Comparison of ENCODE assay signal across 18 cellular contexts in genomic region chr19:46514589-46515289, GRCh38.
"Had no signal": no experiment of that assay in that cellular context is flagged by ENCODE, and none has a peak within 500 bp of the region (broad histone marks: within the 10 kb centered on the region; RNA-seq: fewer than 3 reads in every experiment).

No MANE protein-coding gene starts in this region.

- DNase-seq: activated CD4-positive, alpha-beta T cell treated with anti-CD3 and anti-CD28 coated beads, Interleukin-2, amount 50 U/mL, for 4 hours; activated naive CD4-positive, alpha-beta T cell treated with anti-CD3 and anti-CD28 coated beads for 36 hours; activated T-cell treated with anti-CD3 and anti-CD28 coated beads for 4 hours; adrenal gland; dermis blood vessel endothelial cell; effector memory CD8-positive, alpha-beta T cell; gastrocnemius medialis; left colon; lower lobe of right lung; ovary; stimulated activated CD4-positive, alpha-beta T cell treated with anti-CD3 and anti-CD28 coated beads, Interleukin-12 subunit alpha, Interleukin-12 subunit beta, amount 100 ng/mL, for 4 hours; stimulated activated CD4-positive, alpha-beta T cell treated with anti-CD3 and anti-CD28 coated beads, Interleukin-2, amount 100 ng/mL, for 24 hours; thyroid gland; uterus had no signal

- H3K27ac ChIP-seq: adrenal gland, epithelial cell of prostate, gastrocnemius medialis, heart left ventricle, lower lobe of right lung, ovary, thyroid gland, uterus had no signal

- H3K4me1 ChIP-seq: adrenal gland had no signal

- ATAC-seq: activated CD4-positive, CD25-positive, alpha-beta regulatory T cell treated with anti-CD3 and anti-CD28 coated beads, Interleukin-2, amount 50 U/mL, for 24 hours; effector memory CD8-positive, alpha-beta T cell; gastrocnemius medialis; heart left ventricle; left colon; lower lobe of right lung; stimulated activated effector memory CD8-positive, alpha-beta T cell treated with anti-CD3 and anti-CD28 coated beads, Interleukin-12 subunit alpha, Interleukin-12 subunit beta, amount 100 ng/mL, for 72 hours had no signal

- H3K9me3 ChIP-seq: adrenal gland, gastrocnemius medialis, lower lobe of right lung, thyroid gland, uterus had no signal

- H3K36me3 ChIP-seq: adrenal gland, gastrocnemius medialis, heart left ventricle, lower lobe of right lung, ovary, thyroid gland, uterus had no signal

- H3K27me3 ChIP-seq: adrenal gland, ovary, thyroid gland, uterus had no signal

- H3K4me3 ChIP-seq: adrenal gland, gastrocnemius medialis, heart left ventricle, lower lobe of right lung, ovary, thyroid gland, uterus had no signal
